ENCODE assay signal across 11 cellular contexts in the genomic region with DNA sequence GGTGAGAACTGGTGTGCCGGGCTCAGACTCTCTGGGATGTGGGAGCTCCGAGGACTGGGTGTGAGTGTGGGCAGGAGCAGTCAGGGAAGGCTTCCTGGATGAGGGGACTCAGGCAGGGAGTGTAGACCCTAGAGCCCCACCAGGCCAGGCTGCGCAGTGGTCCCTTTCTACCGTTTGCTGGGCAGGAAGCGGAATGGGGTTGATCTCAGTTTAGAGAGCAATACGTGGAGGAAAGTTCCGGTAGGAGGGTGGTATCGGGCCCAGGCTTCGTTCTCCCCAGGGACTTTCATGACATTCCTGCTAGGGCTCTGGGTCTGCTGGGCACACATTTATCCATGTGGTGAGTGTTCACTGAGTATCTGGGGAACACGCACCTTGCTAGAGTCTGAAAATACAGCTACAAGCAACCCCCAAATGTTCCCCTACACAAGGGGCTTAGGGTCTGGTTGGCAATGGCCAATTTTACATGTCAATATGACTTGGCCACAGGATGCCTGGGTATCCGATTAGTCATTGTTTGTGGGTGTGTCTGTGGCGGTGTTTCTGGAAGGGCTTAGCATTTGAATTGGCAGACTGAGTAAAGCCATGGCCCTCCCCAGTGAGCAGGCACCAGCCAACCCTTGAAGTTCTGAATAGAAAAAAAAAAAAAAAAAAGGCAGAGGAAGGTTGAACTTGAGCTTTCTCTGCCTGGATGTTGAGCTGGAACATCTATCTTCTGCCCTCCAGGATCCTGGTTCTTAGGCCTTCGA. TPM values are rescaled to one million over a fixed set of nuclear protein-coding genes. Genes with fewer than 3 reads are reported as not detected.
DNase-seq lines count a peak whose midpoint lies in the region; ATAC-seq and TF ChIP-seq lines count a peak whose summit lies in the region.
"Had no signal": no experiment of that assay in that cellular context is flagged by ENCODE, and none has a peak within 500 bp of the region (broad histone marks: within the 10 kb centered on the region; RNA-seq: fewer than 3 reads in every experiment).

No MANE protein-coding gene starts in this region.

- H2AFZ ChIP-seq in Karpas-422 (ENCODE audit: low read length) = no peak overlapping the region

- H3K79me2 ChIP-seq in Karpas-422 (ENCODE audit: low read length) = no peaks in the 10 kb centered on the region
- no peaks in the 10 kb centered on the region for H3K79me2 ChIP-seq in mesendoderm (ENCODE audit: control insufficient read depth, insufficient read depth, low read length)

- no peak overlapping the region for H2BK5ac ChIP-seq in mesendoderm (ENCODE audit: low read length)

- no peaks in the 10 kb centered on the region for H4K20me1 ChIP-seq in Karpas-422 (ENCODE audit: insufficient read depth, low read depth, low read length)

- no peak for TF ChIP-seq CTCF in cardiac fibroblast (IDR thresholded peaks at IDR 0.05; ENCODE audit: low read depth, low read length)

- H4K8ac ChIP-seq in mesendoderm (ENCODE audit: low read depth, low read length) = no peak overlapping the region

- no peaks in the 10 kb centered on the region for H3K36me3 Mint-ChIP-seq in effector memory CD8-positive, alpha-beta T cell (ENCODE audit: insufficient read depth)

- H3K4me1 ChIP-seq in Karpas-422 (ENCODE audit: low read length) = peaks cover 32% of the 10 kb centered on the region
- H3K4me1 ChIP-seq in mesendoderm (ENCODE audit: control insufficient read depth, low read depth, low read length) = peaks cover 13% of the 10 kb centered on the region

- H3K56ac ChIP-seq in mesendoderm (ENCODE audit: low read length) = no peak overlapping the region

- WGBS in mesendoderm (ENCODE audit: extremely low coverage, insufficient coverage, low lambda C conversion rate) = no CpG with 5 or more reads among the region's 13 CpGs

- H2BK120ac ChIP-seq in mesendoderm (ENCODE audit: low read depth, low read length) = no peak overlapping the region

- H3K9ac ChIP-seq in Karpas-422 (ENCODE audit: low read length) (peak overlapping the region; percentile 28; the same call in 1 of the 2 replicates), mesendoderm (ENCODE audit: low read length) (peak overlapping the region; percentile 13)

- H3K4ac ChIP-seq in mesendoderm (ENCODE audit: low read depth, low read length) = no peak overlapping the region

- H3K36me3 ChIP-seq in Karpas-422 (ENCODE audit: insufficient read depth, low read length) (no peaks in the 10 kb centered on the region), mesendoderm (ENCODE audit: control insufficient read depth, insufficient read depth, low read length) (no peaks in the 10 kb centered on the region)

- no peak overlapping the region for H4K5ac ChIP-seq in mesendoderm (ENCODE audit: low read length)

- no peak overlapping the region for H2AK5ac ChIP-seq in mesendoderm (ENCODE audit: low read length)

- H3K4me2 ChIP-seq in Karpas-422 (ENCODE audit: low read depth, low read length, poor library complexity, severe bottlenecking) = peak overlapping the region; percentile 54
- H3K4me2 ChIP-seq in mesendoderm (ENCODE audit: low read length) = peak overlapping the region; percentile 26

- H3K27ac ChIP-seq in Karpas-422 (ENCODE audit: low read length) (no peak overlapping the region), mesendoderm (ENCODE audit: low read depth, low read length) (no peak overlapping the region)

- peaks cover 6 to 10% of the 10 kb centered on the region in 2 donors for H3K4me1 Mint-ChIP-seq in effector memory CD8-positive, alpha-beta T cell (ENCODE audit: low read depth in 2 of 2)

- no peaks in the 10 kb centered on the region for H3K9me3 Mint-ChIP-seq in effector memory CD8-positive, alpha-beta T cell

- ATAC-seq in effector memory CD8-positive, alpha-beta T cell (replicated peaks) = no peak
- no peak for ATAC-seq in HG03045 (IDR thresholded peaks at IDR 0.05; ENCODE audit: unreplicated experiment)

- DNase-seq in Daoy (ENCODE audit: low read depth) (peak; percentile 86), Karpas-422 (peak; percentile 58), cardiac fibroblast (ENCODE audit: low read depth in 2 of 2) (peak; percentile 63 to 64), mesendoderm (peak; percentile 83), NCI-H146 (lab: John Stamatoyannopoulos, UW) (no peak), NCI-H1436 treated with DMSO at 0.1 percent for 48 hours (lab: John Stamatoyannopoulos, UW) (no peak)
- no peak for DNase-seq in effector memory CD8-positive, alpha-beta T cell

- H2BK15ac ChIP-seq in mesendoderm (replicated peaks; ENCODE audit: low read depth) = no peak overlapping the region

- no peaks in the 10 kb centered on the region for H3K79me1 ChIP-seq in mesendoderm (ENCODE audit: low read length)

- no peaks in the 10 kb centered on the region for H3K9me3 ChIP-seq in Karpas-422 (ENCODE audit: low read length)

- H3K18ac ChIP-seq in mesendoderm (ENCODE audit: low read length) = no peak overlapping the region

- H3K9me2 ChIP-seq in Karpas-422 (replicated peaks; ENCODE audit: insufficient read depth, low read length) = no peaks in the 10 kb centered on the region

- no peaks in the 10 kb centered on the region for H3K27me3 ChIP-seq in Karpas-422 (ENCODE audit: low read length)
- no peaks in the 10 kb centered on the region for H3K27me3 ChIP-seq in mesendoderm (ENCODE audit: insufficient read depth, low read length, poor library complexity)

- no peak overlapping the region for H3K23ac ChIP-seq in mesendoderm (ENCODE audit: low read length)

- no peak overlapping the region for H3K27ac Mint-ChIP-seq in effector memory CD8-positive, alpha-beta T cell

- peaks cover 48 to 65% of the 10 kb centered on the region in 2 donors for H3K27me3 Mint-ChIP-seq in effector memory CD8-positive, alpha-beta T cell

- no peak overlapping the region for H3K4me3 Mint-ChIP-seq in effector memory CD8-positive, alpha-beta T cell

- H3K4me3 ChIP-seq in Karpas-422 (ENCODE audit: low read length) (peak overlapping the region; percentile 41), cardiac fibroblast (replicated peaks in 1 of 2; ENCODE audit: low read depth in 2 of 2, low read length in 2 of 2) (no peak overlapping the region), mesendoderm (ENCODE audit: low read length) (no peak overlapping the region)

RNA-seq across cellular contexts. Expression of gene GHRHR, which starts 20.8 kb away (rescaled TPM):
- total RNA-seq in Daoy (2014; rRNA removed; shearing (Covaris generic)) = not detected in 2 replicates
- total RNA-seq in Karpas-422 (2014; rRNA removed; shearing (Covaris generic); ENCODE audit: low replicate concordance) = not detected in 2 replicates
- polyA plus RNA-seq in mesendoderm (2013, experiment 1 of 2) = 1.7 TPM
- 2.4 TPM for polyA plus RNA-seq in mesendoderm (2013, experiment 2 of 2)
- total RNA-seq: activated CD8-positive, alpha-beta memory T cell treated with anti-CD3 and anti-CD28 coated beads for 36 hours; dermis microvascular lymphatic vessel endothelial cell; mononuclear cell had no signal

Comparison
In these comparisons a context has a peak if more than half of its experiments do, and no peak if none do; other contexts are left out.
1. DNase-seq: peak in Daoy (single experiment), Karpas-422 (single experiment), cardiac fibroblast (2 of 2) and mesendoderm (single experiment); none in effector memory CD8-positive, alpha-beta T cell (0 of 3), NCI-H146 (single experiment) and NCI-H1436 treated with DMSO at 0.1 percent for 48 hours (single experiment).